ENCODE assay signal across 12 cellular contexts in genomic region chr12:49293056-49293956, GRCh38. TPM values are rescaled to one million over a fixed set of nuclear protein-coding genes. Genes with fewer than 3 reads are reported as not detected.
DNase-seq lines count a peak whose midpoint lies in the region; TF ChIP-seq lines count a peak whose summit lies in the region.
"Had no signal": no experiment of that assay in that cellular context is flagged by ENCODE, and none has a peak within 500 bp of the region (broad histone marks: within the 10 kb centered on the region; RNA-seq: fewer than 3 reads in every experiment).

No MANE protein-coding gene starts in this region.

- H3K27ac ChIP-seq in iPS DF 6.9 (ENCODE audit: low read length) (no peak overlapping the region), testis (no peak overlapping the region)

- peak overlapping the region; percentile 8; the same call in 1 of the 2 replicates for H3K4me3 ChIP-seq in iPS DF 6.9 (ENCODE audit: low read length)
- H3K4me3 ChIP-seq in testis, result no peak overlapping the region
- H3K4me3 ChIP-seq: uterus had no signal

- no CpG with 5 or more reads among the region's 18 CpGs for WGBS in iPS DF 6.9 (ENCODE audit: insufficient coverage, insufficient read length)
- 34 to 57% methylated on average over 12 to 18 of the region's 18 CpGs for WGBS in testis, 2 donors

- H3K4me1 ChIP-seq in iPS DF 6.9 (ENCODE audit: control insufficient read depth, insufficient read depth, low read length) (peaks cover 18% of the 10 kb centered on the region), testis (peaks cover 20% of the 10 kb centered on the region)

- DNase-seq in NCI-H2029 (lab: John Stamatoyannopoulos, UW) (peak; percentile 42), NCI-H2029 treated with DMSO at 0.1 percent for 48 hours (lab: John Stamatoyannopoulos, UW) (no peak), SHP77 treated with DMSO at 0.1 percent for 48 hours (lab: John Stamatoyannopoulos, UW) (peak; percentile 79), iPS DF 6.9 (ENCODE audit: low read depth, low spot score) (no peak), testis (peak; percentile 23), Ammon's horn (ENCODE audit: low spot score) (no peak), NCI-H2107 treated with DMSO at 0.1 percent for 48 hours (lab: John Stamatoyannopoulos, UW; ENCODE audit: unreplicated experiment) (no peak), EL (no peak)
- DNase-seq: activated T-cell treated with anti-CD3 and anti-CD28 coated beads, Interleukin-2, amount 50 U/mL, for 72 hours; NCI-H1436; T1000 had no signal

- TF ChIP-seq CTCF in testis (IDR thresholded peaks at IDR 0.05), result no peak

- peaks cover 56% of the 10 kb centered on the region for H3K27me3 ChIP-seq in iPS DF 6.9 (ENCODE audit: control insufficient read depth, insufficient read depth, low read length)
- no peaks in the 10 kb centered on the region for H3K27me3 ChIP-seq in testis

- no peak for TF ChIP-seq POLR2A in testis (IDR thresholded peaks at IDR 0.05)

- H3K36me3 ChIP-seq in iPS DF 6.9 (ENCODE audit: control insufficient read depth, insufficient read depth, low read length) (no peaks in the 10 kb centered on the region; the same call in 1 of the 2 replicates), testis (ENCODE audit: low read depth, missing control alignments) (no peaks in the 10 kb centered on the region)
- H3K36me3 ChIP-seq: uterus had no signal

- intact Hi-C loops in testis (cut with DNase I; ENCODE audit: low total_unique reads), result no loop called here

- H3K9me3 ChIP-seq in iPS DF 6.9 (ENCODE audit: control insufficient read depth, insufficient read depth, low read length) (no peaks in the 10 kb centered on the region), testis (no peaks in the 10 kb centered on the region)
- H3K9me3 ChIP-seq: uterus had no signal

RNA-seq across cellular contexts. Expression of gene PRPH, which starts 1.6 kb away (rescaled TPM):
- total RNA-seq in testis, result 10 to 100 TPM; 36.5 to 50.0 TPM
- polyA plus RNA-seq in testis (ENCODE audit: insufficient read depth, low read depth, low replicate concordance), result 112 TPM

RNA-seq across cellular contexts. Expression of gene TUBA1C, which starts 28.4 kb away (rescaled TPM):
- 10 to 100 TPM; 72.5 to 78.2 TPM for total RNA-seq in testis
- polyA plus RNA-seq in testis (ENCODE audit: insufficient read depth, low read depth, low replicate concordance), result 128 TPM

RNA-seq across cellular contexts. Expression of gene TROAP, which starts 29.7 kb away (rescaled TPM):
- 10 to 100 TPM; 22.8 to 36.1 TPM for total RNA-seq in testis
- 61.7 TPM for polyA plus RNA-seq in testis (ENCODE audit: insufficient read depth, low read depth, low replicate concordance)

RNA-seq across cellular contexts. Expression of gene C1QL4, which starts 43.7 kb away (rescaled TPM):
- total RNA-seq in testis, result 1 to 10 TPM; 3.3 to 5.5 TPM
- polyA plus RNA-seq in testis (ENCODE audit: insufficient read depth, low read depth, low replicate concordance), result 2.9 TPM

RNA-seq across cellular contexts. Expression of gene DNAJC22, which starts 53.4 kb away (rescaled TPM):
- 1 to 10 TPM in 1 of 2 donors, under 1 TPM in 1; 0.87 to 1.1 TPM for total RNA-seq in testis
- polyA plus RNA-seq in testis (ENCODE audit: insufficient read depth, low read depth, low replicate concordance), result 3.5 TPM

Comparison
In these comparisons a context has a peak if more than half of its experiments do, and no peak if none do; other contexts are left out.
1. DNase-seq: peak in NCI-H2029 (single experiment), SHP77 treated with DMSO at 0.1 percent for 48 hours (single experiment) and testis (single experiment); none in NCI-H2029 treated with DMSO at 0.1 percent for 48 hours (single experiment), iPS DF 6.9 (single experiment), Ammon's horn (single experiment), NCI-H2107 treated with DMSO at 0.1 percent for 48 hours (single experiment) and EL (single experiment).